In genomic region chr9:124257070-124257864, GRCh38 we compare ENCODE assay signal across 1 cellular context.
TF ChIP-seq lines count a peak whose summit lies in the region.

No MANE protein-coding gene starts in this region.

TF ChIP-seq in HEK293, 187 proteins besides CTCF, POLR2A, EP300 and RAD21 (continued from another document):
- TF ChIP-seq KLF9 (tag by site-specific recombination; IDR thresholded peaks at IDR 0.05; ENCODE audit: low read depth) (no peak), ZNF610 (tag by site-specific recombination; IDR thresholded peaks at IDR 0.05; ENCODE audit: borderline replicate concordance) (no peak), ZFP3 (tag by site-specific recombination; IDR thresholded peaks at IDR 0.05; ENCODE audit: low read depth) (no peak)
